ENCODE assay signal across 1 cellular context in genomic region chr4:2489081-2489805, GRCh38.
TF ChIP-seq lines count a peak whose summit lies in the region.

No MANE protein-coding gene starts in this region.

TF ChIP-seq in HepG2, 621 proteins besides CTCF, POLR2A, EP300 and RAD21 (continued from another document):
- no peak for TF ChIP-seq SRSF4 (IDR thresholded peaks at IDR 0.05; ENCODE audit: low read depth, low read length, poor library complexity, severe bottlenecking)
- 0 out of 2 replicates have a peak, but pooled peaks have one; percentile 39 for TF ChIP-seq NRL (CRISPR knock-in tag; IDR thresholded peaks at IDR 0.05; ENCODE audit: borderline replicate concordance)
- no peak for TF ChIP-seq MYC (CRISPR knock-in tag; IDR thresholded peaks at IDR 0.05; ENCODE audit: borderline replicate concordance)
